ENCODE assay signal across 1 cellular context in genomic region chr19:2578911-2579677, GRCh38.
A peak's percentile ranks its signal among the peaks of the same experiment; 100 is the strongest.
TF ChIP-seq lines count a peak whose summit lies in the region.

No MANE protein-coding gene starts in this region.

TF ChIP-seq in HepG2, 621 proteins besides CTCF, POLR2A, EP300 and RAD21 (continued from another document and continues in another):
- TF ChIP-seq ZBTB14 (CRISPR knock-in tag; IDR thresholded peaks at IDR 0.05): no peak
- 0 out of 2 replicates have a peak, but pooled peaks have one; percentile 24 for TF ChIP-seq ZHX2 (IDR thresholded peaks at IDR 0.05; ENCODE audit: low read depth)
- peak; percentile 47; the same call in 1 of the 2 replicates for TF ChIP-seq ZHX2 (CRISPR knock-in tag; IDR thresholded peaks at IDR 0.05; ENCODE audit: borderline replicate concordance)
- peak; percentile 54; the same call in 1 of the 2 replicates for TF ChIP-seq BHLHE40 (IDR thresholded peaks at IDR 0.05; ENCODE audit: low read length)
- TF ChIP-seq ZNF136 (CRISPR knock-in tag; IDR thresholded peaks at IDR 0.05; ENCODE audit: low read depth): peak; percentile 41; the same call in 1 of the 2 replicates
- 0 out of 2 replicates have a peak, but pooled peaks have one; percentile 54 for TF ChIP-seq NR1H2 (CRISPR knock-in tag; IDR thresholded peaks at IDR 0.05; ENCODE audit: borderline replicate concordance, low read depth)
- TF ChIP-seq ZNF326 (CRISPR knock-in tag; IDR thresholded peaks at IDR 0.05; ENCODE audit: borderline replicate concordance): no peak
- TF ChIP-seq POLR2G (IDR thresholded peaks at IDR 0.05; ENCODE audit: low read depth, low read length): peak; percentile 61; the same call in 1 of the 2 replicates
- no peak; the same call in 1 of the 2 replicates for TF ChIP-seq CHD4 (IDR thresholded peaks at IDR 0.05; ENCODE audit: borderline replicate concordance, low read length)
- no peak for TF ChIP-seq ATAD3A (CRISPR knock-in tag; IDR thresholded peaks at IDR 0.05)
- no peak for TF ChIP-seq ZNF17 (CRISPR knock-in tag; IDR thresholded peaks at IDR 0.05)
- TF ChIP-seq ZNF749 (CRISPR knock-in tag; IDR thresholded peaks at IDR 0.05; ENCODE audit: borderline replicate concordance): no peak
- peak; percentile 47; the same call in 1 of the 2 replicates for TF ChIP-seq KLF9 (CRISPR knock-in tag; IDR thresholded peaks at IDR 0.05; ENCODE audit: low read depth)
- no peak; the same call in 1 of the 2 replicates for TF ChIP-seq ZNF430 (CRISPR knock-in tag; IDR thresholded peaks at IDR 0.05)
- TF ChIP-seq ZSCAN30 (CRISPR knock-in tag; IDR thresholded peaks at IDR 0.05): 0 out of 2 replicates have a peak, but pooled peaks have one; percentile 31
- TF ChIP-seq SKI (IDR thresholded peaks at IDR 0.05; ENCODE audit: partially characterized antibody): peak; percentile 94
- TF ChIP-seq RXRB (CRISPR knock-in tag; IDR thresholded peaks at IDR 0.05; ENCODE audit: borderline replicate concordance): peak; percentile 94
- 0 out of 2 replicates have a peak, but pooled peaks have one; percentile 41 for TF ChIP-seq HMG20B (CRISPR knock-in tag; conservative IDR thresholded peaks at IDR 0.05)
- TF ChIP-seq CBX1 (IDR thresholded peaks at IDR 0.05; ENCODE audit: low read depth): no peak
- TF ChIP-seq CENPX (CRISPR knock-in tag; IDR thresholded peaks at IDR 0.05): no peak
- TF ChIP-seq GMEB1 (CRISPR knock-in tag; IDR thresholded peaks at IDR 0.05; ENCODE audit: borderline replicate concordance): peak; percentile 71; the same call in 1 of the 2 replicates
- TF ChIP-seq ZNF563 (CRISPR knock-in tag; IDR thresholded peaks at IDR 0.05): peak; percentile 66; the same call in 1 of the 2 replicates
- no peak for TF ChIP-seq ZFP36 (IDR thresholded peaks at IDR 0.05; ENCODE audit: borderline replicate concordance, low read depth, low read length, partially characterized antibody)
- TF ChIP-seq ZUFSP (CRISPR knock-in tag; IDR thresholded peaks at IDR 0.05; ENCODE audit: borderline replicate concordance): no peak
- TF ChIP-seq SRF (IDR thresholded peaks at IDR 0.05; ENCODE audit: low read depth, low read length): no peak
- peak; percentile 99 for TF ChIP-seq SKIL (CRISPR knock-in tag; IDR thresholded peaks at IDR 0.05; ENCODE audit: borderline replicate concordance)
- TF ChIP-seq ARID3A (IDR thresholded peaks at IDR 0.05; ENCODE audit: low read depth, low read length): no peak
- no peak for TF ChIP-seq NBN (conservative IDR thresholded peaks at IDR 0.05)
- TF ChIP-seq ZNF740 (CRISPR knock-in tag; IDR thresholded peaks at IDR 0.05): no peak
- no peak for TF ChIP-seq HES4 (CRISPR knock-in tag; IDR thresholded peaks at IDR 0.05; ENCODE audit: borderline replicate concordance)
- no peak for TF ChIP-seq ZNF674 (CRISPR knock-in tag; IDR thresholded peaks at IDR 0.05; ENCODE audit: low read depth)
- TF ChIP-seq CAMTA2 (CRISPR knock-in tag; IDR thresholded peaks at IDR 0.05; ENCODE audit: borderline replicate concordance): no peak
- no peak for TF ChIP-seq SOX6 (IDR thresholded peaks at IDR 0.05)
- peak; percentile 72 for TF ChIP-seq SOX6 (CRISPR knock-in tag; IDR thresholded peaks at IDR 0.05)
- no peak for TF ChIP-seq SMAD1 (CRISPR knock-in tag; IDR thresholded peaks at IDR 0.05; ENCODE audit: borderline replicate concordance, low read depth)
- no peak for TF ChIP-seq ZFYVE20 (CRISPR knock-in tag; IDR thresholded peaks at IDR 0.05; ENCODE audit: borderline replicate concordance, low read depth)
- TF ChIP-seq SUZ12 (IDR thresholded peaks at IDR 0.05; ENCODE audit: low read depth, low read length): no peak
- TF ChIP-seq RFX3 (CRISPR knock-in tag; IDR thresholded peaks at IDR 0.05): 0 out of 2 replicates have a peak, but pooled peaks have one; percentile 13
- TF ChIP-seq ZNF678 (CRISPR knock-in tag; IDR thresholded peaks at IDR 0.05): 0 out of 2 replicates have a peak, but pooled peaks have one; percentile 66
- TF ChIP-seq POLR2AphosphoS5 (IDR thresholded peaks at IDR 0.05; ENCODE audit: low read depth, low read length): no peak
- peak; percentile 78 for TF ChIP-seq ZNF451 (CRISPR knock-in tag; IDR thresholded peaks at IDR 0.05)
- TF ChIP-seq SIX1 (CRISPR knock-in tag; IDR thresholded peaks at IDR 0.05; ENCODE audit: borderline replicate concordance): no peak
- no peak for TF ChIP-seq ZNF570 (CRISPR knock-in tag; IDR thresholded peaks at IDR 0.05; ENCODE audit: borderline replicate concordance)
- peak; percentile 52 for TF ChIP-seq HNRNPLL (IDR thresholded peaks at IDR 0.05; ENCODE audit: low read depth, low read length, poor library complexity, severe bottlenecking)
- peak; percentile 55; the same call in 1 of the 2 replicates for TF ChIP-seq MEIS1 (CRISPR knock-in tag; IDR thresholded peaks at IDR 0.05; ENCODE audit: borderline replicate concordance)
- no peak for TF ChIP-seq BCLAF1 (IDR thresholded peaks at IDR 0.05)
- peak; percentile 80; the same call in 1 of the 2 replicates for TF ChIP-seq MTF2 (CRISPR knock-in tag; IDR thresholded peaks at IDR 0.05; ENCODE audit: borderline replicate concordance)
- no peak for TF ChIP-seq LCORL (IDR thresholded peaks at IDR 0.05)
- TF ChIP-seq LCORL (CRISPR knock-in tag; IDR thresholded peaks at IDR 0.05): peak; percentile 100
- TF ChIP-seq ARNT (IDR thresholded peaks at IDR 0.05): no peak
- peak; percentile 94 for TF ChIP-seq STAG1 (CRISPR knock-in tag; IDR thresholded peaks at IDR 0.05)
- TF ChIP-seq KAT7 (CRISPR knock-in tag; IDR thresholded peaks at IDR 0.05; ENCODE audit: borderline replicate concordance): peak; percentile 37; the same call in 1 of the 2 replicates
